Comparison of ENCODE assay signal across 8 cellular contexts in the genomic region with DNA sequence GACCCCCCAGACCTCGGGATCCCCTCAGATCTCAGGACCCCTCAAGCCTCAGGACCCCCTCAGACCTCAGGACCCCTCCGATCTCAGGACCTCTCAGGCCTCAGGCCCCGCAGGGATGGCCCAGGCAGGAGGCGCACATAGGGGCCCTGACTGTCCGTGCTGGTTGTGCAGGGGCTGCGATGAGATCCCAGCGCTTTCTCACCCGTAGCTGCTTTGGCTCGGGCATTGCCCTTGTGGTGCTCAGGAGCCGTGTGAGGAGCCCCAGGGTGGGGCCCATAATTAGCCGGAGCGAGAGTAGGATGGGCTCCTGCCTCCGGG. TPM values are rescaled to one million over a fixed set of nuclear protein-coding genes. Genes with fewer than 3 reads are reported as not detected.
DNase-seq lines count a peak whose midpoint lies in the region; ATAC-seq, FAIRE-seq and TF ChIP-seq lines count a peak whose summit lies in the region.

No MANE protein-coding gene starts in this region.

- peak overlapping the region; percentile 66 for H3K4me3 Mint-ChIP-seq in activated naive CD4-positive, alpha-beta T cell treated with anti-CD3 and anti-CD28 coated beads, Interleukin-2, amount 50 U/mL, for 24 hours

- intact Hi-C loops in uterus (cut with DNase I; ENCODE audit: low total_unique reads): no loop called here

- H3K27me3 ChIP-seq in bronchial epithelial cell (ENCODE audit: control insufficient read depth, insufficient read depth, low read length) (no peaks in the 10 kb centered on the region), uterus (no peaks in the 10 kb centered on the region)

- no peaks in the 10 kb centered on the region for H3K9me3 Mint-ChIP-seq in activated naive CD4-positive, alpha-beta T cell treated with anti-CD3 and anti-CD28 coated beads, Interleukin-2, amount 50 U/mL, for 24 hours

- H3K27ac Mint-ChIP-seq in activated naive CD4-positive, alpha-beta T cell treated with anti-CD3 and anti-CD28 coated beads, Interleukin-2, amount 50 U/mL, for 24 hours: peak overlapping the region; percentile 12

- H3K9me3 ChIP-seq in mesodermal cell (ENCODE audit: control insufficient read depth, low read length) (no peaks in the 10 kb centered on the region), uterus (no peaks in the 10 kb centered on the region)

- H3K4me1 Mint-ChIP-seq in activated naive CD4-positive, alpha-beta T cell treated with anti-CD3 and anti-CD28 coated beads, Interleukin-2, amount 50 U/mL, for 24 hours: peaks cover 17% of the 10 kb centered on the region

- H3K4me1 ChIP-seq in mesodermal cell (ENCODE audit: control insufficient read depth, insufficient read depth, low read length, poor library complexity, severe bottlenecking) (no peaks in the 10 kb centered on the region), uterus (peaks cover 0 to 20% of the 10 kb centered on the region in 2 donors)

- DNase-seq in activated naive CD4-positive, alpha-beta T cell (lab: John Stamatoyannopoulos, UW): no peak
- DNase-seq in bronchial epithelial cell (ENCODE audit: low read depth): no peak
- DNase-seq in uterus: no peak
- no peak for DNase-seq in KBM-7
- DNase-seq in iPS-NIHi7 (ENCODE audit: extremely low spot score): no peak

- peaks cover 5% of the 10 kb centered on the region for H3K36me3 Mint-ChIP-seq in activated naive CD4-positive, alpha-beta T cell treated with anti-CD3 and anti-CD28 coated beads, Interleukin-2, amount 50 U/mL, for 24 hours

- TF ChIP-seq CTCF in bronchial epithelial cell (IDR thresholded peaks at IDR 0.05; ENCODE audit: insufficient read depth, low read length, severe bottlenecking): no peak
- TF ChIP-seq CTCF in uterus (IDR thresholded peaks at IDR 0.05): no peak

- ATAC-seq in HG02571 (IDR thresholded peaks at IDR 0.05; ENCODE audit: unreplicated experiment): no peak

- TF ChIP-seq POLR2A in uterus (IDR thresholded peaks at IDR 0.05): no peak

- H3K36me3 ChIP-seq in bronchial epithelial cell (ENCODE audit: control insufficient read depth, insufficient read depth, low read length) (peaks cover 4% of the 10 kb centered on the region), mesodermal cell (ENCODE audit: control insufficient read depth, insufficient read depth, low read length) (peaks cover 23% of the 10 kb centered on the region), uterus (no peaks in the 10 kb centered on the region)

- WGBS in mesodermal cell (ENCODE audit: insufficient coverage in 2 of 2), 2 experiments: 89 to 94% methylated on average over 10 to 13 of the region's 13 CpGs

- H3K27ac ChIP-seq in mesodermal cell (ENCODE audit: low read depth, low read length, severe bottlenecking): peak overlapping the region; percentile 85
- peak overlapping the region; percentile 80 to 88 for H3K27ac ChIP-seq in uterus

- FAIRE-seq in bronchial epithelial cell (lab: Jason Lieb, UNC): no peak

- no peaks in the 10 kb centered on the region for H3K27me3 Mint-ChIP-seq in activated naive CD4-positive, alpha-beta T cell treated with anti-CD3 and anti-CD28 coated beads, Interleukin-2, amount 50 U/mL, for 24 hours

- in situ Hi-C loops in KBM-7 (cut with MboI; ENCODE audit: low pct_unique_long_range_greater_than_20kb, low sequenced_read_pairs): no loop called here

- H3K4me3 ChIP-seq in bronchial epithelial cell (ENCODE audit: low read depth, low read length): peak overlapping the region; percentile 63
- H3K4me3 ChIP-seq in mesodermal cell (ENCODE audit: extremely low read depth, insufficient read depth, low read length, poor library complexity, severe bottlenecking): peak overlapping the region; percentile 74
- peak overlapping the region; percentile 46 to 72 for H3K4me3 ChIP-seq in uterus

RNA-seq across cellular contexts. Expression of a gene that starts 0.7 kb away (rescaled TPM):
- 18.8 and 25.3 TPM in 2 replicates for total RNA-seq in bronchial epithelial cell
- 60.5 TPM for polyA plus RNA-seq in mesodermal cell (2013, experiment 1 of 2)
- polyA plus RNA-seq in mesodermal cell (2013, experiment 2 of 2): 52.3 TPM
- 10 to 100 TPM; 21.5 to 51.0 (median 40.0) TPM for total RNA-seq in uterus
